Comparison of ENCODE assay signal across 12 cellular contexts in genomic region chr21:46369520-46370235, GRCh38. TPM values are rescaled to one million over a fixed set of nuclear protein-coding genes. Genes with fewer than 3 reads are reported as not detected.
DNase-seq lines count a peak whose midpoint lies in the region; ATAC-seq and TF ChIP-seq lines count a peak whose summit lies in the region.
"Had no signal": no experiment of that assay in that cellular context is flagged by ENCODE, and none has a peak within 500 bp of the region (broad histone marks: within the 10 kb centered on the region; RNA-seq: fewer than 3 reads in every experiment).

No MANE protein-coding gene starts in this region.

- H3K36me3 Mint-ChIP-seq in natural killer cell, result no peaks in the 10 kb centered on the region

- peak overlapping the region; percentile 67 to 68 for H3K27ac Mint-ChIP-seq in natural killer cell

- intact Hi-C loops in natural killer cell (cut with micrococcal nuclease) (no loop called here), stomach (cut with DNase I; ENCODE audit: low total_unique reads) (no loop called here)

- 86 to 91% (median 87%) methylated on average over 19 to 20 of the region's 20 CpGs for WGBS in stomach, 5 donors

- no peaks in the 10 kb centered on the region for H3K9me3 Mint-ChIP-seq in natural killer cell

- H3K27ac ChIP-seq in HL-60 (replicated peaks), result peak overlapping the region; percentile 59
- 0 out of 2 replicates have a peak overlapping the region, but pooled peaks have one; percentile 5 for H3K27ac ChIP-seq in VCaP
- no peak overlapping the region for H3K27ac ChIP-seq in stomach

- H3K9me3 ChIP-seq in stomach, result no peaks in the 10 kb centered on the region

- H3K27me3 Mint-ChIP-seq in natural killer cell (ENCODE audit: low read depth in 2 of 2), result no peaks in the 10 kb centered on the region

- peaks cover 16 to 17% of the 10 kb centered on the region in 2 donors for H3K4me1 Mint-ChIP-seq in natural killer cell

- H3K36me3 ChIP-seq in stomach, result peaks cover 29 to 85% (median 66%) of the 10 kb centered on the region in 4 donors

- TF ChIP-seq CTCF in GM10266 (IDR thresholded peaks at IDR 0.05; ENCODE audit: control insufficient read depth, insufficient read depth, low read depth, missing control alignments) (no peak), HL-60 (IDR thresholded peaks at IDR 0.05; ENCODE audit: insufficient read depth, low read length) (no peak), VCaP (conservative IDR thresholded peaks at IDR 0.05) (no peak), natural killer cell (IDR thresholded peaks at IDR 0.05) (no peak), stomach (IDR thresholded peaks at IDR 0.05) (no peak)

- no peak for TF ChIP-seq POLR2A in stomach (IDR thresholded peaks at IDR 0.05)

- no peak for TF ChIP-seq EP300 in stomach (IDR thresholded peaks at IDR 0.05)

- DNase-seq in GM10266 (ENCODE audit: extremely low spot score), result peak; percentile 68
- peak; percentile 36 to 73 for DNase-seq in HL-60 (ENCODE audit: low read depth in 1 of 2, low spot score in 1 of 2)
- no peak for DNase-seq in natural killer cell
- no peak for DNase-seq in NCI-H82 (lab: John Stamatoyannopoulos, UW)
- DNase-seq in T-helper 9 cell, result no peak
- no peak for DNase-seq in stomach
- DNase-seq: effector CD4-positive, alpha-beta T cell; foreskin melanocyte; GOT3; kidney; NCI-H187 treated with DMSO at 0.1 percent for 48 hours had no signal

- no peak for ATAC-seq in natural killer cell

- H3K27me3 ChIP-seq in HL-60 (ENCODE audit: insufficient read depth, poor library complexity, severe bottlenecking) (no peaks in the 10 kb centered on the region), stomach (no peaks in the 10 kb centered on the region)

- H3K4me3 Mint-ChIP-seq in natural killer cell, result no peak overlapping the region

- H3K4me1 ChIP-seq in stomach, result no peaks in the 10 kb centered on the region

- H3K4me3 ChIP-seq in HL-60 (replicated peaks; ENCODE audit: insufficient read depth, low read length) (no peak overlapping the region), stomach (no peak overlapping the region)

RNA-seq across cellular contexts. Expression of gene PCNT, which starts 45.7 kb away (rescaled TPM):
- total RNA-seq in natural killer cell (10 to 100 TPM; 83.6 to 94.9 (median 84.0) TPM), stomach (100 to 1,000 TPM in 1 of 5 donors, 10 to 100 TPM in 4; 24.2 to 133 (median 63.6) TPM)
- polyA plus RNA-seq in stomach, result 10 to 100 TPM in 1 of 3 donors, 1 to 10 TPM in 2; 4.7 to 10.9 (median 7.9) TPM

RNA-seq across cellular contexts. Expression of gene C21orf58, which starts 46.0 kb away (rescaled TPM):
- 1 to 10 TPM; 4.0 to 8.9 (median 5.2) TPM for total RNA-seq in natural killer cell
- 10 to 100 TPM in 1 of 5 donors, 1 to 10 TPM in 3, under 1 TPM in 1; 0.89 to 15.1 (median 7.8) TPM for total RNA-seq in stomach
- 1 to 10 TPM; 1.7 to 2.8 (median 2.5) TPM for polyA plus RNA-seq in stomach

Comparison
In these comparisons a context has a peak if more than half of its experiments do, and no peak if none do; other contexts are left out.
1. DNase-seq: peak in GM10266 (single experiment) and HL-60 (2 of 2); none in natural killer cell (single experiment), NCI-H82 (single experiment), T-helper 9 cell (single experiment) and stomach (single experiment).
2. H3K27ac ChIP-seq: peak in HL-60 (single experiment) and VCaP (single experiment); none in stomach (0 of 5).